ENCODE assay signal across 11 cellular contexts in genomic region chr3:113057117-113057516, GRCh38.
DNase-seq lines count a peak whose midpoint lies in the region; ATAC-seq, FAIRE-seq and TF ChIP-seq lines count a peak whose summit lies in the region.
"Had no signal": no experiment of that assay in that cellular context is flagged by ENCODE, and none has a peak within 500 bp of the region (broad histone marks: within the 10 kb centered on the region; RNA-seq: fewer than 3 reads in every experiment).

No MANE protein-coding gene starts in this region.

- CTCF ChIA-PET in GM10248 (lab: Yijun Ruan, JAX) (interaction anchor here (1.0 to 3.5 kb wide), 6 partner anchors 13 to 520 kb away, joined by 3 to 25 read pairs (median 9); no protein-coding TSS in a partner anchor), Calu3 (lab: Charles Lee) (no interaction called here)

- H3K4me3 Mint-ChIP-seq in Calu3 (ENCODE audit: low read depth, unreplicated experiment) = no peak overlapping the region

- TF ChIP-seq CTCF in GM10248 (IDR thresholded peaks at IDR 0.05; ENCODE audit: control extremely low read depth, extremely low read depth, low read depth, missing control alignments) (no peak), D721Med (IDR thresholded peaks at IDR 0.05; ENCODE audit: insufficient read depth, missing control alignments) (no peak), Calu3 (IDR thresholded peaks at IDR 0.05; ENCODE audit: unreplicated experiment) (no peak)

- H3K9me3 Mint-ChIP-seq in Calu3 (ENCODE audit: low read depth, unreplicated experiment) = no peaks in the 10 kb centered on the region
- H3K9me3 Mint-ChIP-seq: naive B cell had no signal

- H3K36me3 Mint-ChIP-seq in Calu3 (ENCODE audit: insufficient read depth, unreplicated experiment) = no peaks in the 10 kb centered on the region

- no peaks in the 10 kb centered on the region for H3K4me1 Mint-ChIP-seq in Calu3 (ENCODE audit: low read depth, unreplicated experiment)

- intact Hi-C loops in sciatic nerve (cut with DNase I) (no loop called here), Calu3 (cut with micrococcal nuclease; ENCODE audit: unreplicated experiment) (no loop called here)

- peak; percentile 39 for DNase-seq in GM10248 (ENCODE audit: extremely low spot score)
- no peak for DNase-seq in D721Med (ENCODE audit: insufficient read length, low spot score)
- no peak for DNase-seq in sciatic nerve (ENCODE audit: low spot score)
- no peak for DNase-seq in Calu3
- DNase-seq in NCI-H146 (lab: John Stamatoyannopoulos, UW) = no peak
- DNase-seq: hypothalamus; naive B cell; stimulated activated CD4-positive, alpha-beta T cell treated with anti-CD3 and anti-CD28 coated beads, Interleukin-15, amount 100 ng/mL, for 24 hours had no signal

- POLR2A ChIA-PET in GM10248 (lab: Yijun Ruan, JAX) = no interaction called here

- ATAC-seq in GM19035 (IDR thresholded peaks at IDR 0.05; ENCODE audit: unreplicated experiment) = peak; percentile 83
- peak; percentile 81 for ATAC-seq in HG02623 (IDR thresholded peaks at IDR 0.05; ENCODE audit: unreplicated experiment)
- ATAC-seq in HG03442 (IDR thresholded peaks at IDR 0.05; ENCODE audit: unreplicated experiment) = peak; percentile 82
- no peak for ATAC-seq in sciatic nerve

- BruUV-seq in Calu3 (replicated peaks; lab: Mats Ljungman, UMichigan) = no TSS peak

- no peaks in the 10 kb centered on the region for H3K27me3 Mint-ChIP-seq in Calu3 (ENCODE audit: unreplicated experiment)
- H3K27me3 Mint-ChIP-seq: naive B cell had no signal

- FAIRE-seq in D721Med (lab: Jason Lieb, UNC) = no peak

- H3K27ac Mint-ChIP-seq in Calu3 (ENCODE audit: unreplicated experiment) = no peak overlapping the region
